Comparison of ENCODE assay signal across 29 cellular contexts in genomic region chr7:83355143-83355542, GRCh38.
"Had no signal": no experiment of that assay in that cellular context is flagged by ENCODE, and none has a peak within 500 bp of the region (broad histone marks: within the 10 kb centered on the region; RNA-seq: fewer than 3 reads in every experiment).

No MANE protein-coding gene starts in this region.

- ATAC-seq: activated naive CD8-positive, alpha-beta T cell treated with anti-CD3 and anti-CD28 coated beads, Interleukin-2, amount 50 U/mL, for 24 hours; activated T-helper 17 cell treated with anti-CD3 and anti-CD28 coated beads, Interleukin-2, amount 50 U/mL, for 72 hours; gastroesophageal sphincter; left colon; naive thymus-derived CD4-positive, alpha-beta T cell; stimulated activated naive B cell treated with anti-CD40 and anti-IgM and Interleukin-4, amounts not matched to agents 10 μg/mL and 1 μg/mL and 100 μg/mL, for 72 hours; T-helper 17 cell; WTC11 had no signal

- FAIRE-seq: bronchial epithelial cell, keratinocyte had no signal

- H3K4me3 ChIP-seq: esophagus muscularis mucosa, gastroesophageal sphincter, hepatocyte, ovary, prostate gland, sigmoid colon, stomach, suprapubic skin, tibial artery had no signal

- DNase-seq: activated CD4-positive, alpha-beta memory T cell treated with anti-CD3 and anti-CD28 coated beads, Interleukin-2, amount 10 ng/mL, durations not matched to agents 7 days and 5 days; activated CD4-positive, alpha-beta T cell treated with anti-CD3 and anti-CD28 coated beads for 1 hour; activated CD4-positive, alpha-beta T cell treated with anti-CD3 and anti-CD28 coated beads, Interleukin-2, amount 10 ng/mL, durations not matched to agents 7 days and 5 days; activated CD8-positive, alpha-beta memory T cell treated with anti-CD3 and anti-CD28 coated beads, Interleukin-2, amount 50 U/mL, for 48 hours; activated naive CD8-positive, alpha-beta T cell treated with anti-CD3 and anti-CD28 coated beads, Interleukin-2, amount 50 U/mL, for 24 hours; activated T-cell treated with anti-CD3 and anti-CD28 coated beads, Interleukin-2, amount 50 U/mL, for 24 hours; anterior cingulate cortex; endodermal cell; left colon; mammary epithelial cell; naive thymus-derived CD4-positive, alpha-beta T cell; ovary; sigmoid colon; stimulated activated CD4-positive, alpha-beta T cell treated with anti-CD3 and anti-CD28 coated beads, Interleukin-15, amount 100 ng/mL, for 24 hours; stimulated activated CD4-positive, alpha-beta T cell treated with anti-CD3 and anti-CD28 coated beads, Interleukin-2, amount 100 ng/mL, for 24 hours; stimulated activated naive B cell treated with anti-CD40 and anti-IgM and Interleukin-4, amounts not matched to agents 10 μg/mL and 1 μg/mL and 100 μg/mL, for 72 hours; stomach; T-helper 17 cell; T1000; tibial artery had no signal
